8 cellular contexts compared by ENCODE assay signal in the genomic region with DNA sequence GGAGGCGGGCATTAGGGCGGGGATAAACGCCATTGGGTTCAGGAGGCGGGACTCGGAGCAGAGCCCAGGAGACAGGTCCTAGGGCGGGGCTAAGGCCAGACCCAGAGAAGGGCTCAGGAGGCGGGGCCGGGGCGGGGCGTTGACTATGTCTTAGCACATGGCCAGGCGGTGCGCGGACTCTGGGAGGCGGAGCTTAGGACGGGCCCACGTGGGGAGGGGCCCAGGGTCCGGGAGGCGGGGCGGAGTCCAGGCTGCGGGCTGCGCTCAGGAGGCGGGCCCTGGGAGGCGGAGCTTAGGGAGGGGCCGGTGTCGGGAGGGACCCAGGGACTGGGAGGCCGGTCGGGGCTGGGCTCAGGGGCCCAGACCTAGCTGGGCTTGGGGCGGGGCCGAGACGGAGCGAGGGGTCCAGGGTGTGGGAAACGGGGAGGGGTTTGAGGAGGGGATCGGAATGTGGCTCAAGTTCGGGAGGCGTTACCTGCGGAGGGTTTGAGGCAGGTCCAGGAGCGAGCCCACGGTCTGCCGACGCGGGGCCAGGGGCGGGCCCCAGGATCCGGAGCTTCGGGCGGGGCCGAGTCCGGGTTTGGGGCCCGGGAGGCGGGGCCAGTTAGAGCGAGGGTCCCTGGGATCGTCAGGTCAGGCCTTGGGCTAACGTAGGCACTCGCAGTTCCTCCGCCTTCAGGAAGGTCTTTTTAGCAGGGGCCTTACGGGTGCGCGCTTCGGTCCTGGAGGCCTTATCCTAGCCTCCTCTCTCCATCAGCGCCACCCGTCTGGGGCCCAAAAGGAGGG. TPM values are rescaled to one million over a fixed set of nuclear protein-coding genes. Genes with fewer than 3 reads are reported as not detected.
DNase-seq lines count a peak whose midpoint lies in the region; ATAC-seq and TF ChIP-seq lines count a peak whose summit lies in the region.
"Not testable (repeated sequence)": the region's sequence is repeated elsewhere in the genome, so short reads cannot be mapped to it uniquely, and the experiment has no call there.

No MANE protein-coding gene starts in this region.

- ATAC-seq in GM19397 (IDR thresholded peaks at IDR 0.05; ENCODE audit: unreplicated experiment) (peak; percentile 53), HG03575 (IDR thresholded peaks at IDR 0.05; ENCODE audit: extremely low read depth, insufficient number of reproducible peaks, low FRiP score, unreplicated experiment) (peak; percentile 21), left lobe of liver (peak; percentile 56)

- peak overlapping the region; percentile 84 to 92 for H3K27ac ChIP-seq in coronary artery

- not testable (repeated sequence) for TF ChIP-seq CTCF in AG09309 (IDR thresholded peaks at IDR 0.05; ENCODE audit: control insufficient read depth, insufficient read depth, low read depth, low read length, missing control alignments); coronary artery (IDR thresholded peaks at IDR 0.05)

- H3K4me3 ChIP-seq in AG09309 (ENCODE audit: control insufficient read depth, low read depth, low read length) (peak overlapping the region; percentile 42), coronary artery (peak overlapping the region; percentile 85)

- DNase-seq in AG09309 (ENCODE audit: low read depth) (peak; percentile 77), NCI-H82 treated with DMSO at 0.1 percent for 48 hours (lab: John Stamatoyannopoulos, UW; ENCODE audit: unreplicated experiment) (peak; percentile 89), coronary artery (ENCODE audit: low spot score) (peak; percentile 98), left lobe of liver (ENCODE audit: low spot score) (peak; percentile 99)
- peak; percentile 97 to 98 for DNase-seq in activated CD4-positive, alpha-beta T cell treated with anti-CD3 and anti-CD28 coated beads, Interleukin-2, amount 50 U/mL, for 24 hours (ENCODE audit: low read depth in 1 of 2, low spot score in 1 of 2)
- DNase-seq in stimulated activated CD4-positive, alpha-beta T cell treated with anti-CD3 and anti-CD28 coated beads, Interleukin-15, amount 100 ng/mL, for 48 hours (ENCODE audit: low read depth in 2 of 2) = peak; percentile 99

RNA-seq across cellular contexts. Expression of a gene that starts 30.4 kb away (rescaled TPM):
- 0.78 TPM for total RNA-seq in left lobe of liver

Comparison
In these comparisons a context has a peak if more than half of its experiments do, and no peak if none do; other contexts are left out.
1. Peak in every context shown above with its lines: DNase-seq, ATAC-seq, H3K4me3 ChIP-seq and H3K27ac ChIP-seq.